ENCODE assay signal across 1 cellular context in genomic region chr14:81464253-81465001, GRCh38.
TF ChIP-seq lines count a peak whose summit lies in the region.

No MANE protein-coding gene starts in this region.

TF ChIP-seq in K562, 482 proteins besides CTCF, POLR2A, EP300 and RAD21 (continued from another document):
- TF ChIP-seq SMC3 (conservative IDR thresholded peaks at IDR 0.05; ENCODE audit: insufficient read depth, low read depth, low read length), result peak; percentile 69
- TF ChIP-seq ZNF57 (CRISPR knock-in tag; IDR thresholded peaks at IDR 0.05), result no peak
- peak; percentile 67 for TF ChIP-seq ATF7 (IDR thresholded peaks at IDR 0.05)
- TF ChIP-seq HINFP (tag; conservative IDR thresholded peaks at IDR 0.05; ENCODE audit: low read depth), result no peak
- TF ChIP-seq HDAC8 (tag; IDR thresholded peaks at IDR 0.05), result no peak
- no peak for TF ChIP-seq ESRRB (CRISPR knock-in tag; IDR thresholded peaks at IDR 0.05; ENCODE audit: borderline replicate concordance)
- TF ChIP-seq CTBP1 (IDR thresholded peaks at IDR 0.05; ENCODE audit: borderline replicate concordance), result no peak
- no peak for TF ChIP-seq BCL6 (CRISPR knock-in tag; IDR thresholded peaks at IDR 0.05)
- TF ChIP-seq SMAD4 (CRISPR knock-in tag; conservative IDR thresholded peaks at IDR 0.05), result no peak
- TF ChIP-seq BCOR (IDR thresholded peaks at IDR 0.05), result no peak
- no peak for TF ChIP-seq PTBP1 (IDR thresholded peaks at IDR 0.05; ENCODE audit: low read depth, low read length)
- 0 out of 2 replicates have a peak, but pooled peaks have one; percentile 18 for TF ChIP-seq ZBTB33 (CRISPR knock-in tag; IDR thresholded peaks at IDR 0.05)
- TF ChIP-seq MNT (conservative IDR thresholded peaks at IDR 0.05), result no peak
- no peak for TF ChIP-seq GABPB2 (CRISPR knock-in tag; conservative IDR thresholded peaks at IDR 0.05)
- no peak for TF ChIP-seq MCM2 (IDR thresholded peaks at IDR 0.05; ENCODE audit: low read depth)
- TF ChIP-seq RBBP5 (IDR thresholded peaks at IDR 0.05; ENCODE audit: borderline replicate concordance, insufficient read depth, low read length, poor library complexity, severe bottlenecking), result no peak
- no peak for TF ChIP-seq SAP30 (IDR thresholded peaks at IDR 0.05; ENCODE audit: borderline replicate concordance, insufficient read depth, low read depth, low read length, poor library complexity, severe bottlenecking)
- no peak for TF ChIP-seq ADNP (tag; IDR thresholded peaks at IDR 0.05)
- 0 out of 4 replicates have a peak, but pooled peaks of 1 of the 2 experiments have one; percentile 40 for TF ChIP-seq MAZ (CRISPR knock-in tag; conservative IDR thresholded peaks at IDR 0.05 in 1 of 2, IDR thresholded peaks at IDR 0.05 in 1 of 2)
- no peak for TF ChIP-seq NR2F6 (CRISPR knock-in tag; IDR thresholded peaks at IDR 0.05)
- TF ChIP-seq SPI1 (IDR thresholded peaks at IDR 0.05; ENCODE audit: borderline replicate concordance, low read depth, low read length), result peak; percentile 87
- TF ChIP-seq DEAF1 (CRISPR knock-in tag; IDR thresholded peaks at IDR 0.05), result peak; percentile 83
- TF ChIP-seq SP1 (CRISPR knock-in tag; IDR thresholded peaks at IDR 0.05), result no peak
- TF ChIP-seq FOXM1 (IDR thresholded peaks at IDR 0.05; ENCODE audit: low read depth), result 0 out of 2 replicates have a peak, but pooled peaks have one; percentile 25
- no peak for TF ChIP-seq FOXM1 (CRISPR knock-in tag; IDR thresholded peaks at IDR 0.05; ENCODE audit: low read depth)
- peak; percentile 48; the same call in 1 of the 2 replicates for TF ChIP-seq GATA2 (CRISPR knock-in tag; IDR thresholded peaks at IDR 0.05)
- no peak for TF ChIP-seq ETV6 (IDR thresholded peaks at IDR 0.05; ENCODE audit: borderline replicate concordance in 1 of 2, low read depth in 2 of 2, low read length in 1 of 2)
- TF ChIP-seq ETV6 (CRISPR knock-in tag; IDR thresholded peaks at IDR 0.05; ENCODE audit: borderline replicate concordance), result no peak
- no peak for TF ChIP-seq CEBPG (CRISPR knock-in tag; IDR thresholded peaks at IDR 0.05)
- TF ChIP-seq CEBPG (tag; conservative IDR thresholded peaks at IDR 0.05 in 1 of 2, IDR thresholded peaks at IDR 0.05 in 1 of 2), result no peak
- no peak for TF ChIP-seq NFE2L1 (tag; IDR thresholded peaks at IDR 0.05; ENCODE audit: borderline replicate concordance, low read depth)
- TF ChIP-seq PTRF (tag; IDR thresholded peaks at IDR 0.05), result no peak
- TF ChIP-seq POLR3G (IDR thresholded peaks at IDR 0.05; ENCODE audit: extremely low read depth, insufficient read length, insufficient replicate concordance), result no peak
- no peak for TF ChIP-seq RBM14 (IDR thresholded peaks at IDR 0.05; ENCODE audit: borderline replicate concordance, insufficient read depth, low read depth, low read length)
- no peak for TF ChIP-seq HDAC1 (IDR thresholded peaks at IDR 0.05)
- peak; percentile 4; the same call in 1 of the 2 replicates for TF ChIP-seq CREM (IDR thresholded peaks at IDR 0.05; ENCODE audit: low read depth)
- peak; percentile 25; the same call in 1 of the 2 replicates for TF ChIP-seq ETV1 (tag; conservative IDR thresholded peaks at IDR 0.05; ENCODE audit: low read depth)
- TF ChIP-seq MECOM (CRISPR knock-in tag; IDR thresholded peaks at IDR 0.05), result no peak
- TF ChIP-seq MYBL2 (IDR thresholded peaks at IDR 0.05; ENCODE audit: low read depth), result no peak; the same call in 1 of the 2 replicates
- TF ChIP-seq MYBL2 (CRISPR knock-in tag; IDR thresholded peaks at IDR 0.05; ENCODE audit: borderline replicate concordance), result no peak
